ENCODE assay signal across 14 cellular contexts in the genomic region with DNA sequence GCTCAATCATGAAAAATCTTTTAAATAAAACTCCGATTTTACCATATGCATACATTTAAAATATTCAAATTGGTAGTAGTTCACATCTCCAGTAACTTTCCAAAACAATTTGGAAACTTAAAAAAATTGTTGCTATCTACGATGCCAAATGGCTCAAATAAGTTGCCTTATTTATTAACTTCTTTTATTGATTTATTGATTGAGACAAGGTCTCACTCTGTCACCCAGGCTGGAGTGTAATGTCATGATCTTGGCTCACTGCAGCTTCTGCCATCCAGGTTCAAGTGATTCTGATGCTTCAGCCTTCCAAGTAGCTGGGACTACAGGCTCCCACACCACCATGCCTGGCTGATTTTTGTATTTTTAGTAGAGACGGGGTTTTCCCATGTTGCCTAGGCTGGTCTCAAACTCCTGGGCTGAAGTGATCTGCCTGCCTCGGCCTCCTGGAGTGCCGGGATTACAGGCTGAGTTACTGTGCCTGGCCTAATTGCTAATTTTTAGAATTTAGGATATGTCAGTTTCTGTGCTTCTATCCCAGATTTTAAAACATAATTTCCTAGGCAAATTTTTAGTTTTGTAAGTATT. TPM values are rescaled to one million over a fixed set of nuclear protein-coding genes. Genes with fewer than 3 reads are reported as not detected.
DNase-seq lines count a peak whose midpoint lies in the region; ATAC-seq and TF ChIP-seq lines count a peak whose summit lies in the region.
"Had no signal": no experiment of that assay in that cellular context is flagged by ENCODE, and none has a peak within 500 bp of the region (broad histone marks: within the 10 kb centered on the region; RNA-seq: fewer than 3 reads in every experiment).

No MANE protein-coding gene starts in this region.

- no peak overlapping the region for H3K9ac ChIP-seq in mammary epithelial cell (ENCODE audit: insufficient read depth, low read length)

- H4K20me1 ChIP-seq in GM23338 (replicated peaks; ENCODE audit: insufficient read depth) = peaks cover 15% of the 10 kb centered on the region
- no peaks in the 10 kb centered on the region for H4K20me1 ChIP-seq in mammary epithelial cell (ENCODE audit: insufficient read depth, low read length)

- peaks cover 3% of the 10 kb centered on the region; the same call in 2 of the 3 replicates for H3K4me1 Mint-ChIP-seq in GM23338

- H3K4me3 Mint-ChIP-seq in GM23338 = no peak overlapping the region
- H3K4me3 Mint-ChIP-seq: CD4-positive, alpha-beta T cell had no signal

- DNase-seq in GM23338 (ENCODE audit: low spot score) = no peak
- peak; percentile 25 for DNase-seq in HK-2 (ENCODE audit: unreplicated experiment)
- peak; percentile 16 for DNase-seq in glomerular visceral epithelial cell (ENCODE audit: extremely low spot score)
- no peak for DNase-seq in NCI-H1417 treated with DMSO at 0.1 percent for 48 hours (lab: John Stamatoyannopoulos, UW)
- no peak for DNase-seq in cerebellar cortex (ENCODE audit: low spot score)
- no peak for DNase-seq in mammary epithelial cell
- DNase-seq: AML-193; Caco-2; CD4-positive, alpha-beta T cell; IMR-90 had no signal

- H3K27me3 Mint-ChIP-seq in GM23338 (ENCODE audit: insufficient read depth, low read depth, poor library complexity) = peaks cover 2% of the 10 kb centered on the region
- H3K27me3 Mint-ChIP-seq: CD4-positive, alpha-beta T cell had no signal

- H3K27ac ChIP-seq in GM23338 (ENCODE audit: low read depth) = no peak overlapping the region; the same call in 1 of the 2 replicates
- H3K27ac ChIP-seq in mammary epithelial cell (ENCODE audit: insufficient read depth, low read depth, low read length) = no peak overlapping the region
- H3K27ac ChIP-seq: C4-2B, HL-60 had no signal

- H3F3A ChIP-seq in GM23338 (replicated peaks; ENCODE audit: low read depth) = no peaks in the 10 kb centered on the region

- H3K9me3 Mint-ChIP-seq in GM23338 = no peaks in the 10 kb centered on the region
- H3K9me3 Mint-ChIP-seq: CD4-positive, alpha-beta T cell had no signal

- H3K9me3 ChIP-seq in mammary epithelial cell (replicated peaks; ENCODE audit: insufficient read depth, low read length) = no peaks in the 10 kb centered on the region
- H3K9me3 ChIP-seq: Caco-2, HAP-1 had no signal

- H3K4me2 ChIP-seq in GM23338 = no peak overlapping the region
- H3K4me2 ChIP-seq in mammary epithelial cell (ENCODE audit: insufficient read depth, low read depth, low read length) = no peak overlapping the region

- TF ChIP-seq CTCF in GM23338 (conservative IDR thresholded peaks at IDR 0.05; ENCODE audit: low read depth in 2 of 2) (no peak), mammary epithelial cell (conservative IDR thresholded peaks at IDR 0.05 in 1 of 2, IDR thresholded peaks at IDR 0.05 in 1 of 2; ENCODE audit: extremely low read depth in 1 of 2, insufficient read depth in 1 of 2, low read depth in 1 of 2, low read length in 2 of 2) (no peak)

- 97% methylated on average over 5 of the region's 5 CpGs for WGBS in mammary epithelial cell (ENCODE audit: low coverage, missing lambda C conversion rate)

- BruUV-seq in mammary epithelial cell (replicated peaks; lab: Mats Ljungman, UMichigan) = no TSS peak

- H3K79me2 ChIP-seq in GM23338 (replicated peaks; ENCODE audit: insufficient read depth) (peaks cover 11% of the 10 kb centered on the region; the same call in 1 of the 2 replicates), mammary epithelial cell (ENCODE audit: insufficient read depth, low read length) (no peaks in the 10 kb centered on the region)

- peak; percentile 53; the same call in 2 of the 3 replicates for ATAC-seq in GM23338

- dilution Hi-C loops in mammary epithelial cell (cut with HindIII; ENCODE audit: low sequenced_read_pairs) = no loop called here

- in situ Hi-C loops in mammary epithelial cell (cut with MboI; ENCODE audit: low sequenced_read_pairs in 2 of 2) = no loop called here

- no peaks in the 10 kb centered on the region for H3K9me2 ChIP-seq in GM23338 (ENCODE audit: insufficient read depth)

- no peak overlapping the region for H3K27ac Mint-ChIP-seq in GM23338
- H3K27ac Mint-ChIP-seq: CD4-positive, alpha-beta T cell had no signal

- CTCF ChIA-PET in mammary epithelial cell (lab: Charles Lee; ENCODE audit: low non-redundant PET) = no interaction called here

- H3K36me3 ChIP-seq in GM23338 (ENCODE audit: insufficient read depth) = peaks cover 12% of the 10 kb centered on the region
- peaks cover 13% of the 10 kb centered on the region for H3K36me3 ChIP-seq in mammary epithelial cell (ENCODE audit: insufficient read depth, low read length)

- intact Hi-C loops in mammary epithelial cell (cut with micrococcal nuclease) = no loop called here

- H3K4me3 ChIP-seq in GM23338 (no peak overlapping the region), mammary epithelial cell (replicated peaks in 1 of 3; ENCODE audit: insufficient read depth in 1 of 3, low read depth in 2 of 3, low read length in 3 of 3) (no peak overlapping the region)
- H3K4me3 ChIP-seq: HAP-1 had no signal

- H3K27me3 ChIP-seq in GM23338 (ENCODE audit: insufficient read depth) = peaks cover 3% of the 10 kb centered on the region; the same call in 1 of the 2 replicates
- no peaks in the 10 kb centered on the region for H3K27me3 ChIP-seq in mammary epithelial cell (ENCODE audit: insufficient read depth, low read length)

- no peak overlapping the region for H2AFZ ChIP-seq in GM23338
- H2AFZ ChIP-seq in mammary epithelial cell (ENCODE audit: low read depth, low read length) = no peak overlapping the region

- H3K36me3 Mint-ChIP-seq in GM23338 (ENCODE audit: low read depth) = peaks cover 29% of the 10 kb centered on the region; the same call in 2 of the 3 replicates

- H3K4me1 ChIP-seq in GM23338 (ENCODE audit: insufficient read depth) = no peaks in the 10 kb centered on the region
- no peaks in the 10 kb centered on the region for H3K4me1 ChIP-seq in mammary epithelial cell (ENCODE audit: insufficient read depth, low read length)
- H3K4me1 ChIP-seq: Caco-2 had no signal

TF ChIP-seq in GM23338, 12 proteins besides CTCF, POLR2A, EP300 and RAD21 (continues in another document):
- no peak for TF ChIP-seq NANOG (IDR thresholded peaks at IDR 0.05; ENCODE audit: borderline replicate concordance)
- TF ChIP-seq ZNF331 (CRISPR knock-in tag; IDR thresholded peaks at IDR 0.05; ENCODE audit: low read depth) = no peak
- TF ChIP-seq, protein P1, sequence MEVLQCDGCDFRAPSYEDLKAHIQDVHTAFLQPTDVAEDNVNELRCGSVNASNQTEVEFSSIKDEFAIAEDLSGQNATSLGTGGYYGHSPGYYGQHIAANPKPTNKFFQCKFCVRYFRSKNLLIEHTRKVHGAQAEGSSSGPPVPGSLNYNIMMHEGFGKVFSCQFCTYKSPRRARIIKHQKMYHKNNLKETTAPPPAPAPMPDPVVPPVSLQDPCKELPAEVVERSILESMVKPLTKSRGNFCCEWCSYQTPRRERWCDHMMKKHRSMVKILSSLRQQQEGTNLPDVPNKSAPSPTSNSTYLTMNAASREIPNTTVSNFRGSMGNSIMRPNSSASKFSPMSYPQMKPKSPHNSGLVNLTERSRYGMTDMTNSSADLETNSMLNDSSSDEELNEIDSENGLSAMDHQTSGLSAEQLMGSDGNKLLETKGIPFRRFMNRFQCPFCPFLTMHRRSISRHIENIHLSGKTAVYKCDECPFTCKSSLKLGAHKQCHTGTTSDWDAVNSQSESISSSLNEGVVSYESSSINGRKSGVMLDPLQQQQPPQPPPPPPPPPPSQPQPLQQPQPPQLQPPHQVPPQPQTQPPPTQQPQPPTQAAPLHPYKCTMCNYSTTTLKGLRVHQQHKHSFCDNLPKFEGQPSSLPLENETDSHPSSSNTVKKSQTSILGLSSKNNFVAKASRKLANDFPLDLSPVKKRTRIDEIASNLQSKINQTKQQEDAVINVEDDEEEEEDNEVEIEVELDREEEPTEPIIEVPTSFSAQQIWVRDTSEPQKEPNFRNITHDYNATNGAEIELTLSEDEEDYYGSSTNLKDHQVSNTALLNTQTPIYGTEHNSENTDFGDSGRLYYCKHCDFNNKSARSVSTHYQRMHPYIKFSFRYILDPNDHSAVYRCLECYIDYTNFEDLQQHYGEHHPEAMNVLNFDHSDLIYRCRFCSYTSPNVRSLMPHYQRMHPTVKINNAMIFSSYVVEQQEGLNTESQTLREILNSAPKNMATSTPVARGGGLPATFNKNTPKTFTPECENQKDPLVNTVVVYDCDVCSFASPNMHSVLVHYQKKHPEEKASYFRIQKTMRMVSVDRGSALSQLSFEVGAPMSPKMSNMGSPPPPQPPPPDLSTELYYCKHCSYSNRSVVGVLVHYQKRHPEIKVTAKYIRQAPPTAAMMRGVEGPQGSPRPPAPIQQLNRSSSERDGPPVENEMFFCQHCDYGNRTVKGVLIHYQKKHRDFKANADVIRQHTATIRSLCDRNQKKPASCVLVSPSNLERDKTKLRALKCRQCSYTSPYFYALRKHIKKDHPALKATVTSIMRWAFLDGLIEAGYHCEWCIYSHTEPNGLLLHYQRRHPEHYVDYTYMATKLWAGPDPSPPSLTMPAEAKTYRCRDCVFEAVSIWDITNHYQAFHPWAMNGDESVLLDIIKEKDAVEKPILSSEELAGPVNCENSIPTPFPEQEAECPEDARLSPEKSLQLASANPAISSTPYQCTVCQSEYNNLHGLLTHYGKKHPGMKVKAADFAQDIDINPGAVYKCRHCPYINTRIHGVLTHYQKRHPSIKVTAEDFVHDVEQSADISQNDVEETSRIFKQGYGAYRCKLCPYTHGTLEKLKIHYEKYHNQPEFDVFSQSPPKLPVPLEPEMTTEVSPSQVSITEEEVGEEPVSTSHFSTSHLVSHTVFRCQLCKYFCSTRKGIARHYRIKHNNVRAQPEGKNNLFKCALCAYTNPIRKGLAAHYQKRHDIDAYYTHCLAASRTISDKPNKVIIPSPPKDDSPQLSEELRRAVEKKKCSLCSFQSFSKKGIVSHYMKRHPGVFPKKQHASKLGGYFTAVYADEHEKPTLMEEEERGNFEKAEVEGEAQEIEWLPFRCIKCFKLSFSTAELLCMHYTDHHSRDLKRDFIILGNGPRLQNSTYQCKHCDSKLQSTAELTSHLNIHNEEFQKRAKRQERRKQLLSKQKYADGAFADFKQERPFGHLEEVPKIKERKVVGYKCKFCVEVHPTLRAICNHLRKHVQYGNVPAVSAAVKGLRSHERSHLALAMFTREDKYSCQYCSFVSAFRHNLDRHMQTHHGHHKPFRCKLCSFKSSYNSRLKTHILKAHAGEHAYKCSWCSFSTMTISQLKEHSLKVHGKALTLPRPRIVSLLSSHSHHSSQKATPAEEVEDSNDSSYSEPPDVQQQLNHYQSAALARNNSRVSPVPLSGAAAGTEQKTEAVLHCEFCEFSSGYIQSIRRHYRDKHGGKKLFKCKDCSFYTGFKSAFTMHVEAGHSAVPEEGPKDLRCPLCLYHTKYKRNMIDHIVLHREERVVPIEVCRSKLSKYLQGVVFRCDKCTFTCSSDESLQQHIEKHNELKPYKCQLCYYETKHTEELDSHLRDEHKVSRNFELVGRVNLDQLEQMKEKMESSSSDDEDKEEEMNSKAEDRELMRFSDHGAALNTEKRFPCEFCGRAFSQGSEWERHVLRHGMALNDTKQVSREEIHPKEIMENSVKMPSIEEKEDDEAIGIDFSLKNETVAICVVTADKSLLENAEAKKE (CRISPR knock-in tag; IDR thresholded peaks at IDR 0.05) = no peak
- TF ChIP-seq STAT1 (IDR thresholded peaks at IDR 0.05; ENCODE audit: unreplicated experiment) = no peak

RNA-seq across cellular contexts. Expression of a gene that starts 12.9 kb away (rescaled TPM):
- 0.35 and 2.1 TPM in 2 replicates for total RNA-seq in GM23338 (2014; rRNA removed; shearing (Covaris generic))
- 0.31 and 0.61 TPM in 2 replicates for polyA plus RNA-seq in GM23338 (2016; fragmentation: Nextera tagmentation; extraction: Ambion mirVana)
- total RNA-seq in mammary epithelial cell = not detected
- not detected for polyA plus RNA-seq in mammary epithelial cell
- polyA minus RNA-seq in mammary epithelial cell = not detected
- total RNA-seq: Caco-2; CD4-positive, alpha-beta T cell; IMR-90 had no signal
- polyA plus RNA-seq: BJ, IMR-90 had no signal

Comparison
In these comparisons a context has a peak if more than half of its experiments do, and no peak if none do; other contexts are left out.
1. DNase-seq: peak in HK-2 (single experiment) and glomerular visceral epithelial cell (single experiment); none in GM23338 (single experiment), NCI-H1417 treated with DMSO at 0.1 percent for 48 hours (single experiment), cerebellar cortex (single experiment) and mammary epithelial cell (single experiment).